Comparison of ENCODE assay signal across 8 cellular contexts in genomic region chr3:159616234-159616825, GRCh38.
A peak's percentile ranks its signal among the peaks of the same experiment; 100 is the strongest.
DNase-seq lines count a peak whose midpoint lies in the region; ATAC-seq and TF ChIP-seq lines count a peak whose summit lies in the region.
"Had no signal": no experiment of that assay in that cellular context is flagged by ENCODE, and none has a peak within 500 bp of the region (broad histone marks: within the 10 kb centered on the region; RNA-seq: fewer than 3 reads in every experiment).

No MANE protein-coding gene starts in this region.

- no peaks in the 10 kb centered on the region for H3K9me3 ChIP-seq in MM.1S (replicated peaks; ENCODE audit: insufficient read depth, low read length)

- H3K27me3 ChIP-seq in MM.1S (replicated peaks; ENCODE audit: insufficient read depth, low read length) = no peaks in the 10 kb centered on the region

- H3K4me3 ChIP-seq in MM.1S (ENCODE audit: low read length) = no peak overlapping the region

- intact Hi-C loops in Right ventricle myocardium superior (cut with DNase I) = loop anchor here (5.0 kb wide), 1 partner anchor 191 kb away; no protein-coding TSS in a partner anchor

- no peaks in the 10 kb centered on the region for H3K4me1 ChIP-seq in MM.1S (ENCODE audit: low read length)

- TF ChIP-seq CTCF in MM.1S (IDR thresholded peaks at IDR 0.05; ENCODE audit: low read length) = no peak

- H3F3A ChIP-seq in MM.1S (ENCODE audit: insufficient read depth, low read length) = no peaks in the 10 kb centered on the region

- H3K9me2 ChIP-seq in MM.1S (replicated peaks; ENCODE audit: insufficient read depth, low read length) = no peaks in the 10 kb centered on the region

- DNase-seq in HCEC 1CT (peak; percentile 62), Right ventricle myocardium superior (peak; percentile 53), substantia nigra (lab: John Stamatoyannopoulos, UW) (peak in 25 of 49 donors; percentile 1 to 45 (median 10)), MM.1S (no peak), amniotic stem cell (lab: John Stamatoyannopoulos, UW) (no peak)
- DNase-seq: stimulated activated CD4-positive, alpha-beta T cell treated with anti-CD3 and anti-CD28 coated beads, Interleukin-15, amount 100 ng/mL, for 24 hours had no signal

- H3K4me2 ChIP-seq in MM.1S (ENCODE audit: low read depth, low read length) = no peak overlapping the region

- H2AFZ ChIP-seq in MM.1S (ENCODE audit: low read length) = no peak overlapping the region

- no peaks in the 10 kb centered on the region for H4K20me1 ChIP-seq in MM.1S (ENCODE audit: insufficient read depth, low read length)

- H3K9ac ChIP-seq in MM.1S (ENCODE audit: low read length) = no peak overlapping the region

- H3K27ac ChIP-seq in substantia nigra (ENCODE audit: low read depth, low read length, poor library complexity, severe bottlenecking) (no peak overlapping the region), MM.1S (ENCODE audit: low read length) (no peak overlapping the region)

- no peaks in the 10 kb centered on the region for H3K36me3 ChIP-seq in MM.1S (replicated peaks; ENCODE audit: insufficient read depth, low read length)

- no peaks in the 10 kb centered on the region for H3K79me2 ChIP-seq in MM.1S (ENCODE audit: low read length)

- ATAC-seq in SK-N-SH treated with all-trans-retinoic acid at 6 μM for 48 hours (peak; percentile 86), Right ventricle myocardium superior (ENCODE audit: poor library complexity) (peak; percentile 88), GM18520 (IDR thresholded peaks at IDR 0.05; ENCODE audit: unreplicated experiment) (no peak)

TF ChIP-seq in SK-N-SH treated with all-trans-retinoic acid at 6 μM for 48 hours, 23 proteins besides CTCF, POLR2A, EP300 and RAD21:
- no peak for TF ChIP-seq ESRRG (CRISPR knock-in tag; IDR thresholded peaks at IDR 0.05)
- no peak for TF ChIP-seq PPARA (CRISPR knock-in tag; IDR thresholded peaks at IDR 0.05; ENCODE audit: borderline replicate concordance)
- TF ChIP-seq RARB (CRISPR knock-in tag; IDR thresholded peaks at IDR 0.05) = no peak
- no peak for TF ChIP-seq TCF4 (CRISPR knock-in tag; IDR thresholded peaks at IDR 0.05; ENCODE audit: borderline replicate concordance)
- no peak for TF ChIP-seq SNAI2 (CRISPR knock-in tag; IDR thresholded peaks at IDR 0.05)
- TF ChIP-seq, protein P1, sequence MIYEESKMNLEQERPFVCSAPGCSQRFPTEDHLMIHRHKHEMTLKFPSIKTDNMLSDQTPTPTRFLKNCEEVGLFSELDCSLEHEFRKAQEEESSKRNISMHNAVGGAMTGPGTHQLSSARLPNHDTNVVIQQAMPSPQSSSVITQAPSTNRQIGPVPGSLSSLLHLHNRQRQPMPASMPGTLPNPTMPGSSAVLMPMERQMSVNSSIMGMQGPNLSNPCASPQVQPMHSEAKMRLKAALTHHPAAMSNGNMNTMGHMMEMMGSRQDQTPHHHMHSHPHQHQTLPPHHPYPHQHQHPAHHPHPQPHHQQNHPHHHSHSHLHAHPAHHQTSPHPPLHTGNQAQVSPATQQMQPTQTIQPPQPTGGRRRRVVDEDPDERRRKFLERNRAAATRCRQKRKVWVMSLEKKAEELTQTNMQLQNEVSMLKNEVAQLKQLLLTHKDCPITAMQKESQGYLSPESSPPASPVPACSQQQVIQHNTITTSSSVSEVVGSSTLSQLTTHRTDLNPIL (CRISPR knock-in tag; IDR thresholded peaks at IDR 0.05; ENCODE audit: low read depth) = no peak
- no peak for TF ChIP-seq ZFP3 (CRISPR knock-in tag; IDR thresholded peaks at IDR 0.05)
- TF ChIP-seq OSR1 (CRISPR knock-in tag; IDR thresholded peaks at IDR 0.05) = no peak
- no peak for TF ChIP-seq BACH2 (CRISPR knock-in tag; IDR thresholded peaks at IDR 0.05; ENCODE audit: borderline replicate concordance)
- no peak for TF ChIP-seq ZFP30 (CRISPR knock-in tag; IDR thresholded peaks at IDR 0.05)

Comparison
In these comparisons a context has a peak if more than half of its experiments do, and no peak if none do; other contexts are left out.
1. DNase-seq: peak in HCEC 1CT (single experiment), Right ventricle myocardium superior (single experiment) and substantia nigra (25 of 49); none in MM.1S (single experiment) and amniotic stem cell (single experiment).